In genomic region chr19:35120898-35121297, GRCh38 we compare ENCODE assay signal across 20 cellular contexts. TPM values are rescaled to one million over a fixed set of nuclear protein-coding genes. Genes with fewer than 3 reads are reported as not detected.
DNase-seq lines count a peak whose midpoint lies in the region; ATAC-seq, FAIRE-seq and TF ChIP-seq lines count a peak whose summit lies in the region.
"Had no signal": no experiment of that assay in that cellular context is flagged by ENCODE, and none has a peak within 500 bp of the region (broad histone marks: within the 10 kb centered on the region; RNA-seq: fewer than 3 reads in every experiment).

No MANE protein-coding gene starts in this region.

- peak; percentile 52 for DNase-seq in CD1c-positive myeloid dendritic cell (ENCODE audit: extremely low spot score)
- no peak for DNase-seq in WERI-Rb-1
- DNase-seq in foreskin keratinocyte, result no peak
- DNase-seq in small intestine, result peak; percentile 67
- DNase-seq in sciatic nerve (ENCODE audit: low spot score), result no peak
- DNase-seq in stimulated activated CD4-positive, alpha-beta T cell treated with anti-CD3 and anti-CD28 coated beads, Interleukin-4, amount 100 ng/mL, for 4 hours, result no peak
- no peak for DNase-seq in SK-N-SH
- DNase-seq in activated CD8-positive, alpha-beta memory T cell treated with anti-CD3 and anti-CD28 coated beads, Interleukin-2, amount 10 ng/mL, durations not matched to agents 7 days and 5 days, result no peak
- DNase-seq: activated CD4-positive, alpha-beta T cell treated with anti-CD3 and anti-CD28 coated beads, Interleukin-2, amount 50 U/mL, for 4 hours; effector memory CD8-positive, alpha-beta T cell; H7; Karpas-422; left lung; natural killer cell; NCI-H187 treated with DMSO at 0.1 percent for 48 hours; NCI-H526 treated with DMSO at 0.1 percent for 48 hours; stimulated activated naive CD8-positive, alpha-beta T cell treated with anti-CD3 and anti-CD28 coated beads, Interleukin-15, Interleukin-2, amounts not matched to agents 100 U/mL and 50 U/mL, for 24 hours had no signal

- H4K20me1 ChIP-seq in SK-N-SH (ENCODE audit: insufficient read depth), result no peaks in the 10 kb centered on the region

- H3K9me3 Mint-ChIP-seq in activated CD8-positive, alpha-beta memory T cell treated with anti-CD3 and anti-CD28 coated beads, Interleukin-2, amount 10 ng/mL, durations not matched to agents 7 days and 5 days (ENCODE audit: low read depth), result no peaks in the 10 kb centered on the region
- H3K9me3 Mint-ChIP-seq: effector memory CD8-positive, alpha-beta T cell; natural killer cell; T-helper 2 cell treated with Interferon-gamma antibody and Interleukin-4, amounts not matched to agents 5 μg/mL and 100 μg/mL, for 36 hours had no signal

- no peak for ATAC-seq in foreskin keratinocyte
- no peak for ATAC-seq in sciatic nerve
- no peak for ATAC-seq in activated CD8-positive, alpha-beta memory T cell treated with anti-CD3 and anti-CD28 coated beads, Interleukin-2, amount 10 ng/mL, durations not matched to agents 7 days and 5 days
- ATAC-seq: effector memory CD8-positive, alpha-beta T cell; left lung; natural killer cell; right cardiac atrium; stimulated activated naive CD8-positive, alpha-beta T cell treated with anti-CD3 and anti-CD28 coated beads, Interleukin-15, Interleukin-2, amounts not matched to agents 100 U/mL and 50 U/mL, for 24 hours had no signal

- H3K27ac Mint-ChIP-seq in activated CD8-positive, alpha-beta memory T cell treated with anti-CD3 and anti-CD28 coated beads, Interleukin-2, amount 10 ng/mL, durations not matched to agents 7 days and 5 days, result no peak overlapping the region
- H3K27ac Mint-ChIP-seq: natural killer cell; T-helper 2 cell treated with Interferon-gamma antibody and Interleukin-4, amounts not matched to agents 5 μg/mL and 100 μg/mL, for 36 hours had no signal

- POLR2A ChIA-PET in SK-N-SH (lab: Yijun Ruan, JAX), result no interaction called here

- H3K4me1 ChIP-seq in foreskin keratinocyte (peaks cover 33% of the 10 kb centered on the region), small intestine (ENCODE audit: control insufficient read depth in 2 of 2, insufficient read depth in 1 of 2, low read depth in 1 of 2, low read length in 1 of 2) (peaks cover 0 to 6% of the 10 kb centered on the region in 2 donors), SK-N-SH (ENCODE audit: control insufficient read depth in 1 of 2, insufficient read depth in 2 of 2, low read depth in 1 of 2, low read length in 1 of 2) (peaks cover 0 to 8% of the 10 kb centered on the region in 2 experiments; a peak in 1 of 4 replicates)

- H3K4me3 ChIP-seq in WERI-Rb-1 (ENCODE audit: low read depth, low read length), result no peak overlapping the region
- no peak overlapping the region for H3K4me3 ChIP-seq in small intestine (ENCODE audit: low read depth in 1 of 2, low read length in 2 of 2)
- H3K4me3 ChIP-seq in SK-N-SH (ENCODE audit: low read depth in 2 of 2, low read length in 1 of 2), result no peak overlapping the region
- H3K4me3 ChIP-seq: left lung had no signal

- H3K9ac ChIP-seq in SK-N-SH, result no peak overlapping the region

- H3K27me3 Mint-ChIP-seq in activated CD8-positive, alpha-beta memory T cell treated with anti-CD3 and anti-CD28 coated beads, Interleukin-2, amount 10 ng/mL, durations not matched to agents 7 days and 5 days, result no peaks in the 10 kb centered on the region

- FAIRE-seq in small intestine (lab: Jason Lieb, UNC), result no peak

- no peaks in the 10 kb centered on the region for H3K79me2 ChIP-seq in SK-N-SH (ENCODE audit: insufficient read depth)

- no peak for TF ChIP-seq RAD21 in SK-N-SH (IDR thresholded peaks at IDR 0.05; ENCODE audit: low read length)

- TF ChIP-seq CTCF in WERI-Rb-1 (IDR thresholded peaks at IDR 0.05; ENCODE audit: low read depth, low read length), result no peak
- TF ChIP-seq CTCF in foreskin keratinocyte (conservative IDR thresholded peaks at IDR 0.05), result no peak
- TF ChIP-seq CTCF in SK-N-SH (IDR thresholded peaks at IDR 0.05), result no peak

- H3K36me3 ChIP-seq in WERI-Rb-1 (peaks cover 12% of the 10 kb centered on the region), small intestine (ENCODE audit: control insufficient read depth in 2 of 2, insufficient read depth in 2 of 2, low read length in 2 of 2) (no peaks in the 10 kb centered on the region), SK-N-SH (replicated peaks in 1 of 2; ENCODE audit: control insufficient read depth in 1 of 2, insufficient read depth in 2 of 2, low read length in 1 of 2) (no peaks in the 10 kb centered on the region)
- H3K36me3 ChIP-seq: left lung had no signal

- no peaks in the 10 kb centered on the region for H3K36me3 Mint-ChIP-seq in activated CD8-positive, alpha-beta memory T cell treated with anti-CD3 and anti-CD28 coated beads, Interleukin-2, amount 10 ng/mL, durations not matched to agents 7 days and 5 days
- H3K36me3 Mint-ChIP-seq: natural killer cell had no signal

- H2AFZ ChIP-seq in SK-N-SH (ENCODE audit: low read depth), result no peak overlapping the region

- H3K4me2 ChIP-seq in SK-N-SH, result no peak overlapping the region

- no peaks in the 10 kb centered on the region for H3F3A ChIP-seq in SK-N-SH (replicated peaks; ENCODE audit: insufficient read depth)

- CTCF ChIA-PET in SK-N-SH (lab: Yijun Ruan, JAX), result interaction anchor here (2.8 to 7.5 kb wide), 2 partner anchors 15 to 54 kb away, joined by 12 to 60 read pairs; partner anchors contain the start of genes FXYD1 and LGI4
- CTCF ChIA-PET in activated CD8-positive, alpha-beta memory T cell treated with anti-CD3 and anti-CD28 coated beads, Interleukin-2, amount 10 ng/mL, durations not matched to agents 7 days and 5 days (lab: Charles Lee), result no interaction called here

- intact Hi-C loops in sciatic nerve (cut with DNase I), result no loop called here

- H3K27ac ChIP-seq in WERI-Rb-1 (peak overlapping the region; percentile 98), foreskin keratinocyte (peak overlapping the region; percentile 90), small intestine (ENCODE audit: low read depth in 1 of 2, low read length in 1 of 2) (peak overlapping the region in 1 of 2 donors; percentile 60), SK-N-SH (ENCODE audit: low read depth in 2 of 2, low read length in 1 of 2) (no peak overlapping the region)
- H3K27ac ChIP-seq: HL-60, left lung had no signal

- H3K9me3 ChIP-seq in WERI-Rb-1 (ENCODE audit: severe bottlenecking) (no peaks in the 10 kb centered on the region), small intestine (ENCODE audit: control insufficient read depth, low read depth) (no peaks in the 10 kb centered on the region), SK-N-SH (no peaks in the 10 kb centered on the region)
- H3K9me3 ChIP-seq: left lung had no signal

- H3K27me3 ChIP-seq in WERI-Rb-1 (ENCODE audit: insufficient read depth, low read depth, severe bottlenecking) (no peaks in the 10 kb centered on the region), foreskin keratinocyte (no peaks in the 10 kb centered on the region), small intestine (ENCODE audit: control insufficient read depth in 2 of 2, insufficient read depth in 2 of 2, low read length in 2 of 2) (no peaks in the 10 kb centered on the region), SK-N-SH (ENCODE audit: insufficient read depth) (no peaks in the 10 kb centered on the region; the same call in 1 of the 2 replicates)
- H3K27me3 ChIP-seq: left lung had no signal

- TF ChIP-seq EP300 in SK-N-SH (IDR thresholded peaks at IDR 0.05; ENCODE audit: borderline replicate concordance in 1 of 2, low read depth in 1 of 2, low read length in 1 of 2), result no peak

- H3K4me1 Mint-ChIP-seq in activated CD8-positive, alpha-beta memory T cell treated with anti-CD3 and anti-CD28 coated beads, Interleukin-2, amount 10 ng/mL, durations not matched to agents 7 days and 5 days, result peaks cover 12% of the 10 kb centered on the region

- no peaks in the 10 kb centered on the region for H3K9me2 ChIP-seq in SK-N-SH

- no peak overlapping the region for H3K4me3 Mint-ChIP-seq in activated CD8-positive, alpha-beta memory T cell treated with anti-CD3 and anti-CD28 coated beads, Interleukin-2, amount 10 ng/mL, durations not matched to agents 7 days and 5 days
- H3K4me3 Mint-ChIP-seq: effector memory CD8-positive, alpha-beta T cell; natural killer cell; T-helper 2 cell treated with Interferon-gamma antibody and Interleukin-4, amounts not matched to agents 5 μg/mL and 100 μg/mL, for 36 hours had no signal

- 56 to 77% (median 61%) methylated on average over 6 to 7 of the region's 7 CpGs for WGBS in small intestine, 3 donors
- 85% methylated on average over 7 of the region's 7 CpGs for WGBS in SK-N-SH (ENCODE audit: low lambda C conversion rate)

RNA-seq across cellular contexts. Expression of gene FXYD3, which starts 5.3 kb away (rescaled TPM):
- total RNA-seq in foreskin keratinocyte (243 and 312 TPM in 2 replicates), sciatic nerve (24.1 TPM)
- polyA plus RNA-seq in foreskin keratinocyte (420 and 522 TPM in 2 replicates), small intestine (100 to 1,000 TPM in 2 of 3 donors, 10 to 100 TPM in 1; 72.7 to 119 (median 117) TPM), SK-N-SH (2012; rRNA removed) (not detected in 2 replicates)
- not detected in 2 replicates for polyA plus RNA-seq in SK-N-SH (2012; cell fraction: cytosol; rRNA removed)
- polyA plus RNA-seq in SK-N-SH (2012; cell fraction: nucleus; rRNA removed), result not detected in 2 replicates
- not detected for total RNA-seq in activated CD8-positive, alpha-beta memory T cell treated with anti-CD3 and anti-CD28 coated beads, Interleukin-2, amount 10 ng/mL, durations not matched to agents 7 days and 5 days
- total RNA-seq: H7, natural killer cell had no signal

RNA-seq across cellular contexts. Expression of gene LGI4, which starts 14.0 kb away (rescaled TPM):
- total RNA-seq in foreskin keratinocyte, result not detected in 2 replicates
- 0.06 TPM in 1 of 2 replicates, not detected in the other for polyA plus RNA-seq in foreskin keratinocyte
- 10 to 100 TPM in 1 of 3 donors, 1 to 10 TPM in 1, under 1 TPM in 1; 0.45 to 14.5 (median 1.1) TPM for polyA plus RNA-seq in small intestine
- total RNA-seq in sciatic nerve, result 244 TPM
- 0.05 and 0.15 TPM in 2 replicates for polyA plus RNA-seq in SK-N-SH (2012; rRNA removed)
- 0.03 TPM in 1 of 2 replicates, not detected in the other for polyA plus RNA-seq in SK-N-SH (2012; cell fraction: cytosol; rRNA removed)
- 1.1 and 1.2 TPM in 2 replicates for polyA plus RNA-seq in SK-N-SH (2012; cell fraction: nucleus; rRNA removed)
- total RNA-seq in activated CD8-positive, alpha-beta memory T cell treated with anti-CD3 and anti-CD28 coated beads, Interleukin-2, amount 10 ng/mL, durations not matched to agents 7 days and 5 days, result not detected

RNA-seq across cellular contexts. Expression of gene FXYD1, which starts 17.7 kb away (rescaled TPM):
- total RNA-seq in foreskin keratinocyte (0.35 and 0.41 TPM in 2 replicates), sciatic nerve (460 TPM)
- polyA plus RNA-seq in foreskin keratinocyte (0.67 and 0.81 TPM in 2 replicates), small intestine (10 to 100 TPM in 1 of 3 donors, 1 to 10 TPM in 1, not detected in 1; 7.3 to 25.4 TPM), SK-N-SH (2012; rRNA removed) (0.12 TPM in 1 of 2 replicates, not detected in the other)
- polyA plus RNA-seq in SK-N-SH (2012; cell fraction: cytosol; rRNA removed), result 0.17 TPM in 1 of 2 replicates, not detected in the other
- 0.31 and 0.38 TPM in 2 replicates for polyA plus RNA-seq in SK-N-SH (2012; cell fraction: nucleus; rRNA removed)
- under 1 TPM in 1 of 2 experiments, not detected in 1; 0.61 TPM for total RNA-seq in activated CD8-positive, alpha-beta memory T cell treated with anti-CD3 and anti-CD28 coated beads, Interleukin-2, amount 10 ng/mL, durations not matched to agents 7 days and 5 days
- total RNA-seq: natural killer cell had no signal

RNA-seq across cellular contexts. Expression of gene FXYD7, which starts 22.2 kb away (rescaled TPM):
- total RNA-seq in foreskin keratinocyte, result 0.18 TPM in 1 of 2 replicates, not detected in the other
- 0.16 and 0.25 TPM in 2 replicates for polyA plus RNA-seq in foreskin keratinocyte
- under 1 TPM in 1 of 3 donors, not detected in 2; 0.24 TPM for polyA plus RNA-seq in small intestine
- total RNA-seq in sciatic nerve, result 5.5 TPM
- polyA plus RNA-seq in SK-N-SH (2012; rRNA removed), result 0.10 and 0.44 TPM in 2 replicates
- 0.20 and 0.21 TPM in 2 replicates for polyA plus RNA-seq in SK-N-SH (2012; cell fraction: cytosol; rRNA removed)
- polyA plus RNA-seq in SK-N-SH (2012; cell fraction: nucleus; rRNA removed), result 0.43 and 0.69 TPM in 2 replicates
- total RNA-seq in activated CD8-positive, alpha-beta memory T cell treated with anti-CD3 and anti-CD28 coated beads, Interleukin-2, amount 10 ng/mL, durations not matched to agents 7 days and 5 days, result 1 to 10 TPM; 1.1 to 1.9 TPM
- total RNA-seq: left lung had no signal

RNA-seq across cellular contexts. Expression of gene FXYD5, which starts 33.6 kb away (rescaled TPM):
- total RNA-seq in foreskin keratinocyte (268 and 277 TPM in 2 replicates), sciatic nerve (92.9 TPM)
- polyA plus RNA-seq in foreskin keratinocyte (416 and 427 TPM in 2 replicates), small intestine (10 to 100 TPM in 2 of 3 donors, 1 to 10 TPM in 1; 3.4 to 60.5 (median 19.7) TPM), SK-N-SH (2012; rRNA removed) (107 and 195 TPM in 2 replicates)
- 90.9 and 118 TPM in 2 replicates for polyA plus RNA-seq in SK-N-SH (2012; cell fraction: cytosol; rRNA removed)
- 64.6 and 65.4 TPM in 2 replicates for polyA plus RNA-seq in SK-N-SH (2012; cell fraction: nucleus; rRNA removed)
- total RNA-seq in activated CD8-positive, alpha-beta memory T cell treated with anti-CD3 and anti-CD28 coated beads, Interleukin-2, amount 10 ng/mL, durations not matched to agents 7 days and 5 days, result 100 to 1,000 TPM; 262 to 354 TPM

Comparison
In these comparisons a context has a peak if more than half of its experiments do, and no peak if none do; other contexts are left out.
1. DNase-seq: peak in CD1c-positive myeloid dendritic cell (single experiment) and small intestine (single experiment); none in WERI-Rb-1 (single experiment), foreskin keratinocyte (0 of 2), sciatic nerve (single experiment), stimulated activated CD4-positive, alpha-beta T cell treated with anti-CD3 and anti-CD28 coated beads, Interleukin-4, amount 100 ng/mL, for 4 hours (0 of 2), SK-N-SH (single experiment) and activated CD8-positive, alpha-beta memory T cell treated with anti-CD3 and anti-CD28 coated beads, Interleukin-2, amount 10 ng/mL, durations not matched to agents 7 days and 5 days (single experiment).
2. H3K27ac ChIP-seq: peak in WERI-Rb-1 (single experiment) and foreskin keratinocyte (single experiment); none in SK-N-SH (0 of 2).
3. RNA of gene FXYD3, which starts 5.3 kb away (total RNA-seq): 243 to 312 TPM in foreskin keratinocyte and 24.1 TPM in sciatic nerve (single experiment); not detected in activated CD8-positive, alpha-beta memory T cell treated with anti-CD3 and anti-CD28 coated beads, Interleukin-2, amount 10 ng/mL, durations not matched to agents 7 days and 5 days; every median in the first group is over 10 times any median in the second.
4. RNA of gene LGI4, which starts 14.0 kb away (total RNA-seq): 244 TPM in sciatic nerve (single experiment); not detected in activated CD8-positive, alpha-beta memory T cell treated with anti-CD3 and anti-CD28 coated beads, Interleukin-2, amount 10 ng/mL, durations not matched to agents 7 days and 5 days and not detected in foreskin keratinocyte; every median in the first group is over 100 times any median in the second.
5. RNA of gene FXYD1, which starts 17.7 kb away (total RNA-seq): 460 TPM in sciatic nerve (single experiment); 0.61 TPM in activated CD8-positive, alpha-beta memory T cell treated with anti-CD3 and anti-CD28 coated beads, Interleukin-2, amount 10 ng/mL, durations not matched to agents 7 days and 5 days and 0.35 to 0.41 TPM in foreskin keratinocyte; every median in the first group is over 100 times any median in the second.